14 cellular contexts compared by ENCODE assay signal in the genomic region with DNA sequence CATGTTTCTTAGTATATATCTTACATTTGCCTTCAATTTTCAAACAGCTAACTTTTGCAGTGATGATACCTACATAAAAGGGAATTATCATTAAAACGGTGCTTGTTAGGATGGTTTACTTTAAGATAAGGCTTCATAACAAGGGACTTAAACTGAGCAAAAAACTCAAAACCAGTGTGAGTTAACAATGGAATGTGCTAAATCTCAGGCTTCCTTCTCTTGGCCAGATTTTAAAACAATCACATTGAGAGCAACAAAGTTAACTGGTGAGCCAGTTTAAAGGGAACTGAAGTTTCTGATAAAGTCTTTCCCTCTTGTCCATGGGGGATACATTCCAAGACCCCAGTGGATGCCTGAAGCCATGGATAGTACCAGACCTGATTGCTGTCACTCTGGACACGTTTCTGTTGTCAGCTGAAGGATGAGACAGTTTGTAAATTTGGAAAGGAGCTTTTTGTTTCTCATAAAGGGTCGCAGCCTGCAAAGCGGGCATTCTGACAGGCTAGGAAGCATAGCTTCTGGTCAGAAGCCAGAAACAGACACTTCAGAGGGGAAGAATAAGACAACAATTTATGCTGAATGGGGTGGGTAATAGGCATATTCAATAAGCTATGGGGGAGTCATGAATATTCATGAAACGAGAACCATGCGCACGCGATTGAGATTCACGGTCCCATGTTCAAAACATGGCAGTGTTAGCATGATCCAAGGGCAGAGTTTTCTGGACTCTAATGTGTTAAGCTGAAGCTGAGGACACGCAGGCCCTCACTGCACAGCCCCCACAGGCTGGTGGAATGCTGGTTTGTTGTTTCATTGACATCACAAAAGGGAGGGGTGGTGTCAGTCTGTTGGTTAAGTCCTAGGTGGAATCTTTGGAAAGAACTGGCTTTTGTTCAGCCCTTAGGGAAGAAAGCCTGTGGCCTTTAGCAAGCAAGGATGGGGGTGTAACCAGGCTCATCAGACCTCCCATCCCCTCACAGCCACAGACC.
DNase-seq lines count a peak whose midpoint lies in the region; ATAC-seq, FAIRE-seq and TF ChIP-seq lines count a peak whose summit lies in the region.
"Had no signal": no experiment of that assay in that cellular context is flagged by ENCODE, and none has a peak within 500 bp of the region (broad histone marks: within the 10 kb centered on the region; RNA-seq: fewer than 3 reads in every experiment).

No MANE protein-coding gene starts in this region.

- H3K9ac ChIP-seq in neuronal stem cell (ENCODE audit: low read depth, low read length, poor library complexity) = no peak overlapping the region

- H3K14ac ChIP-seq in neuronal stem cell (ENCODE audit: low read length) = no peak overlapping the region

- H3K9me3 ChIP-seq in neuronal stem cell (replicated peaks in 1 of 2; ENCODE audit: control insufficient read depth in 2 of 2, insufficient read depth in 1 of 2, low read depth in 1 of 2, low read length in 2 of 2) = no peaks in the 10 kb centered on the region

- no peak for TF ChIP-seq POLR2A in GM12891 (IDR thresholded peaks at IDR 0.05; ENCODE audit: low read depth, low read length)

- no peak overlapping the region for H3K18ac ChIP-seq in neuronal stem cell (ENCODE audit: low read length)

- no peak overlapping the region for H2BK15ac ChIP-seq in neuronal stem cell (ENCODE audit: low read length)

- H3K27me3 Mint-ChIP-seq in WTC11 (ENCODE audit: low read depth) (no peaks in the 10 kb centered on the region), glutamatergic neuron (ENCODE audit: unreplicated experiment) (peaks cover 5% of the 10 kb centered on the region)

- no peak overlapping the region for H2AK5ac ChIP-seq in neuronal stem cell (ENCODE audit: low read depth, low read length)

- H3K27me3 ChIP-seq in neuronal stem cell (ENCODE audit: control insufficient read depth in 3 of 3, insufficient read depth in 3 of 3, low read depth in 1 of 3, low read length in 3 of 3) = no peaks in the 10 kb centered on the region

- no peak overlapping the region for H2BK120ac ChIP-seq in neuronal stem cell (ENCODE audit: low read depth, low read length)

- H2AFZ ChIP-seq in neuronal stem cell (ENCODE audit: low read length) = peak overlapping the region; percentile 50

- H3K36me3 Mint-ChIP-seq in WTC11 (no peaks in the 10 kb centered on the region), glutamatergic neuron (ENCODE audit: unreplicated experiment) (no peaks in the 10 kb centered on the region)

- FAIRE-seq in GM12891 (lab: Jason Lieb, UNC) = no peak

- ATAC-seq in WTC11 (peak; percentile 90), HG02973 (IDR thresholded peaks at IDR 0.05; ENCODE audit: unreplicated experiment) (no peak), GM19452 (IDR thresholded peaks at IDR 0.05; ENCODE audit: unreplicated experiment) (no peak)
- ATAC-seq: activated T-cell treated with anti-CD3 and anti-CD28 coated beads, Interleukin-2, amount 50 U/mL, for 72 hours; stimulated activated naive CD8-positive, alpha-beta T cell treated with anti-CD3 and anti-CD28 coated beads, Interleukin-15, Interleukin-2, amounts not matched to agents 100 U/mL and 50 U/mL, for 24 hours had no signal

- H4K91ac ChIP-seq in neuronal stem cell (ENCODE audit: low read depth, low read length, poor library complexity) = no peak overlapping the region

- no peak overlapping the region for H3K23ac ChIP-seq in neuronal stem cell (ENCODE audit: low read depth, low read length, poor library complexity)

- peak overlapping the region in 1 of 2 donors; percentile 13 for H3K4me3 ChIP-seq in neuronal stem cell (ENCODE audit: low read length in 2 of 2)

- peak overlapping the region; percentile 96 for H3K27ac Mint-ChIP-seq in WTC11
- H3K27ac Mint-ChIP-seq in glutamatergic neuron (ENCODE audit: unreplicated experiment) = no peak overlapping the region
- H3K27ac Mint-ChIP-seq: activated T-cell treated with anti-CD3 and anti-CD28 coated beads, Interleukin-2, amount 50 U/mL, for 72 hours had no signal

- no peaks in the 10 kb centered on the region for H3K36me3 ChIP-seq in neuronal stem cell (replicated peaks in 1 of 2; ENCODE audit: control insufficient read depth in 2 of 2, insufficient read depth in 2 of 2, low read length in 2 of 2)

- H3K9me3 Mint-ChIP-seq in WTC11 (no peaks in the 10 kb centered on the region), glutamatergic neuron (ENCODE audit: unreplicated experiment) (peaks cover 8% of the 10 kb centered on the region)
- H3K9me3 Mint-ChIP-seq: activated T-cell treated with anti-CD3 and anti-CD28 coated beads, Interleukin-2, amount 50 U/mL, for 72 hours had no signal

- in situ Hi-C loops in Caki2 (cut with HindIII; ENCODE audit: low pct_unique_long_range_greater_than_20kb, low sequenced_read_pairs) = no loop called here

- H3K4me3 Mint-ChIP-seq in WTC11 = peak overlapping the region; percentile 52
- peak overlapping the region; percentile 36 for H3K4me3 Mint-ChIP-seq in glutamatergic neuron (ENCODE audit: unreplicated experiment)
- H3K4me3 Mint-ChIP-seq: activated T-cell treated with anti-CD3 and anti-CD28 coated beads, Interleukin-2, amount 50 U/mL, for 72 hours had no signal

- H3K4me1 Mint-ChIP-seq in WTC11 (peaks cover 93% of the 10 kb centered on the region), glutamatergic neuron (ENCODE audit: low read depth, unreplicated experiment) (peaks cover 49% of the 10 kb centered on the region)

- no peak overlapping the region for H2BK12ac ChIP-seq in neuronal stem cell (ENCODE audit: low read length)

- peak overlapping the region; percentile 56 for H3K4me2 ChIP-seq in neuronal stem cell (ENCODE audit: insufficient read depth, low read length, poor library complexity, severe bottlenecking)

- POLR2A ChIA-PET in WTC11 (lab: Charles Lee) = interaction anchor here (0.9 to 1.4 kb wide), 2 partner anchors 12 to 157 kb away, joined by 4 read pairs; no protein-coding TSS in a partner anchor

- intact Hi-C loops in posterior vena cava (cut with DNase I) = no loop called here

- H3K4me1 ChIP-seq in neuronal stem cell (ENCODE audit: control insufficient read depth in 2 of 2, insufficient read depth in 1 of 2, low read depth in 1 of 2, low read length in 2 of 2) = peaks cover 31 to 47% of the 10 kb centered on the region in 2 donors

- H2BK5ac ChIP-seq in neuronal stem cell (ENCODE audit: low read length) = no peak overlapping the region

- CTCF ChIA-PET in WTC11 (lab: Charles Lee) = interaction anchor here (1.0 to 2.0 kb wide), 4 partner anchors 12 to 273 kb away, joined by 3 to 9 read pairs (median 4); no protein-coding TSS in a partner anchor

- no peak overlapping the region for H3K4ac ChIP-seq in neuronal stem cell (ENCODE audit: low read length)

- H4K8ac ChIP-seq in neuronal stem cell (ENCODE audit: low read depth, low read length) = no peak overlapping the region

- H3K27ac ChIP-seq in neuronal stem cell (replicated peaks; ENCODE audit: low read length) = peak overlapping the region; percentile 84
- H3K27ac ChIP-seq: RWPE1 had no signal

- DNase-seq in Caki2 (ENCODE audit: low read depth) (peak; percentile 24), WTC11 (ENCODE audit: low spot score) (peak; percentile 50), glutamatergic neuron (no peak), neuronal stem cell (ENCODE audit: low spot score) (peak; percentile 85), GM12891 (ENCODE audit: insufficient read length, low spot score) (no peak), posterior vena cava (ENCODE audit: low spot score) (no peak)
- DNase-seq: activated T-cell treated with anti-CD3 and anti-CD28 coated beads, Interleukin-2, amount 50 U/mL, for 72 hours; C1 segment of cervical spinal cord; GOT3; NCI-H345; stimulated activated naive CD8-positive, alpha-beta T cell treated with anti-CD3 and anti-CD28 coated beads, Interleukin-15, Interleukin-2, amounts not matched to agents 100 U/mL and 50 U/mL, for 24 hours had no signal

- TF ChIP-seq CTCF in WTC11 (IDR thresholded peaks at IDR 0.05) = no peak
- no peak for TF ChIP-seq CTCF in glutamatergic neuron (IDR thresholded peaks at IDR 0.05; ENCODE audit: partially characterized antibody, unreplicated experiment)

- whole genome bisulfite sequencing in neuronal stem cell (ENCODE audit: extremely low coverage in 2 of 2, insufficient read length in 2 of 2, insufficient replicate concordance in 1 of 2), 2 donors = no CpG with 5 or more reads among the region's 10 CpGs

- no peaks in the 10 kb centered on the region for H3K79me1 ChIP-seq in neuronal stem cell (ENCODE audit: low read depth, low read length)

TF ChIP-seq in WTC11, 78 proteins besides CTCF, POLR2A, EP300 and RAD21 (continues in another document):
- no peak for TF ChIP-seq PRRX2 (CRISPR knock-in tag; IDR thresholded peaks at IDR 0.05)
- peak; percentile 54; the same call in 1 of the 2 replicates for TF ChIP-seq ZNF121 (CRISPR knock-in tag; IDR thresholded peaks at IDR 0.05)
- TF ChIP-seq ZSCAN18 (CRISPR knock-in tag; IDR thresholded peaks at IDR 0.05) = no peak

TF ChIP-seq in GM12891, 5 proteins besides CTCF, POLR2A, EP300 and RAD21:
- TF ChIP-seq TAF1 (IDR thresholded peaks at IDR 0.05; ENCODE audit: low read depth, low read length) = no peak
- no peak for TF ChIP-seq SPI1 (IDR thresholded peaks at IDR 0.05; ENCODE audit: low read depth, low read length)
- TF ChIP-seq POU2F2 (IDR thresholded peaks at IDR 0.05; ENCODE audit: low read depth, low read length) = no peak
- TF ChIP-seq PAX5 (IDR thresholded peaks at IDR 0.05; ENCODE audit: insufficient read depth, low read length, severe bottlenecking) = no peak
- no peak for TF ChIP-seq POLR2AphosphoS5 (IDR thresholded peaks at IDR 0.05; ENCODE audit: low read depth, low read length)

Comparison
In these comparisons a context has a peak if more than half of its experiments do, and no peak if none do; other contexts are left out.
1. DNase-seq: peak in Caki2 (single experiment), WTC11 (single experiment) and neuronal stem cell (single experiment); none in glutamatergic neuron (single experiment), GM12891 (single experiment) and posterior vena cava (single experiment).